1 cellular context compared by ENCODE assay signal in genomic region chr3:196193037-196193737, GRCh38.
TF ChIP-seq lines count a peak whose summit lies in the region.

No MANE protein-coding gene starts in this region.

TF ChIP-seq in HCT116, 20 proteins besides CTCF, POLR2A, EP300 and RAD21 (continued from another document):
- TF ChIP-seq REST (IDR thresholded peaks at IDR 0.05; ENCODE audit: low read depth), result no peak
